In the genomic region with DNA sequence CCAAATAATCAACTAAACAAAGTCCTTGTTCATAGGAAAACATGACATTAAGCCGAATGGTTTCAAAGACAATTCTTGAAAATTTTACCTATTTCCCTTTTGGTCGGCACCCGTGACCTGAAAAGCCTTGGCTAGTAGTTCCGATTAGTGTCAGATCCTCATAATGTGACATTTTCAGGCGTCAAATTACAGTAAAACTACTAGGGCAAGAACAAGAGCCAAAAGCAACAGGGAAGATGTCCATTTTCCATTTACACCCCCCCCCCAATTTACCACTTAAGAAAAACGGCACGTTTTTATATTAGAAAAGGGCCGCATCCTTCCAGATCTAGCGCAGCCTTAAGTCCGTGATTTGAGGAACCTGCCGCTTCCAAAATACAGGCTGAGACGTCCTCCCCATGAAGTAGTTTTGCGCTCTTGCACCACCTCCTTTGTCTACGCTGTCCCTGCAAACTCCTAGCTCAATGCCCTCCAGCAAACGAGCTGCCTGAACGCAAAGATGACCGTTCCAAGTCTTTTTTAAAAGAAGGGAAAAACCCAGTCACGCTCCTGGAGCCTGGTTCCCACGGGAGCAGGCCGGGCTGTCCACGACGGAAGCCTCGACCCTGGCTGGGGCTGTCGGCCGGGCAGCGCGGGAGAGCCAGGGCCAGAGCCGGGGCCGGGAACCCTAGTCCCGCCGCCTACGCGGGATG, we compare ENCODE assay signal across 8 cellular contexts. TPM values are rescaled to one million over a fixed set of nuclear protein-coding genes. Genes with fewer than 3 reads are reported as not detected.
DNase-seq lines count a peak whose midpoint lies in the region; ATAC-seq and TF ChIP-seq lines count a peak whose summit lies in the region.

No MANE protein-coding gene starts in this region.

- DNase-seq in GM03348 (ENCODE audit: low spot score) = peak; percentile 67
- peak; percentile 51 for DNase-seq in T1000 (lab: John Stamatoyannopoulos, UW)
- DNase-seq in effector memory CD8-positive, alpha-beta T cell = peak in 1 of 3 experiments; percentile 5
- DNase-seq in lower lobe of right lung = no peak
- DNase-seq in cortex of kidney (lab: John Stamatoyannopoulos, UW) = no peak
- no peak for DNase-seq in stimulated activated CD4-positive, alpha-beta T cell treated with anti-CD3 and anti-CD28 coated beads, Interleukin-1b, Interleukin-23, amount 100 ng/mL, for 48 hours

- H3K4me1 ChIP-seq in HUES6 (ENCODE audit: control insufficient read depth, insufficient read depth, low read length) (peaks cover 31% of the 10 kb centered on the region), lower lobe of right lung (peaks cover 21% of the 10 kb centered on the region), subcutaneous abdominal adipose tissue (ENCODE audit: control insufficient read depth in 5 of 5, insufficient read depth in 5 of 5, low read length in 5 of 5) (peaks cover 4 to 37% (median 33%) of the 10 kb centered on the region in 5 donors)

- intact Hi-C loops in lower lobe of right lung (cut with DNase I) = no loop called here

- no peaks in the 10 kb centered on the region for H3K9me3 Mint-ChIP-seq in effector memory CD8-positive, alpha-beta T cell

- H3K36me3 ChIP-seq in HUES6 (ENCODE audit: control insufficient read depth, insufficient read depth, low read length) (no peaks in the 10 kb centered on the region), lower lobe of right lung (no peaks in the 10 kb centered on the region), subcutaneous abdominal adipose tissue (ENCODE audit: control insufficient read depth in 5 of 5, insufficient read depth in 5 of 5, low read length in 5 of 5) (no peaks in the 10 kb centered on the region)

- H3K27me3 Mint-ChIP-seq in effector memory CD8-positive, alpha-beta T cell = no peaks in the 10 kb centered on the region

- H3K4me3 Mint-ChIP-seq in effector memory CD8-positive, alpha-beta T cell = peak overlapping the region; percentile 83 to 86

- H3K27ac ChIP-seq in HUES6 (ENCODE audit: low read depth, low read length) (peak overlapping the region; percentile 70; the same call in 1 of the 2 replicates), lower lobe of right lung (peak overlapping the region; percentile 92), subcutaneous abdominal adipose tissue (ENCODE audit: low read depth, low read length) (peak overlapping the region; percentile 84)

- H3K9ac ChIP-seq in HUES6 (ENCODE audit: low read length) (peak overlapping the region; percentile 87), subcutaneous abdominal adipose tissue (ENCODE audit: low read length in 5 of 5) (peak overlapping the region; percentile 23 to 93 (median 80))

- H3K27me3 ChIP-seq in HUES6 (ENCODE audit: control insufficient read depth, insufficient read depth, low read length) (peaks cover 23% of the 10 kb centered on the region), lower lobe of right lung (ENCODE audit: low read depth) (no peaks in the 10 kb centered on the region), subcutaneous abdominal adipose tissue (ENCODE audit: control insufficient read depth in 5 of 5, insufficient read depth in 4 of 5, low read length in 5 of 5) (no peaks in the 10 kb centered on the region)

- peaks cover 16% of the 10 kb centered on the region for H3K36me3 Mint-ChIP-seq in effector memory CD8-positive, alpha-beta T cell (ENCODE audit: insufficient read depth)

- peak overlapping the region; percentile 97 for H3K4me3 ChIP-seq in HUES6 (ENCODE audit: low read depth, low read length)
- peak overlapping the region; percentile 94 for H3K4me3 ChIP-seq in lower lobe of right lung
- peak overlapping the region; percentile 73 to 90 (median 82) for H3K4me3 ChIP-seq in subcutaneous abdominal adipose tissue (ENCODE audit: low read depth in 1 of 5, low read length in 5 of 5)

- H3K4me1 Mint-ChIP-seq in effector memory CD8-positive, alpha-beta T cell (ENCODE audit: low read depth in 2 of 2) = peaks cover 23 to 26% of the 10 kb centered on the region in 2 donors

- H3K27ac Mint-ChIP-seq in effector memory CD8-positive, alpha-beta T cell = peak overlapping the region; percentile 81 to 83

- H3K9me3 ChIP-seq in HUES6 (ENCODE audit: control insufficient read depth, insufficient read depth, low read depth, low read length) = peaks cover 11% of the 10 kb centered on the region
- no peaks in the 10 kb centered on the region for H3K9me3 ChIP-seq in lower lobe of right lung
- no peaks in the 10 kb centered on the region for H3K9me3 ChIP-seq in subcutaneous abdominal adipose tissue (ENCODE audit: control insufficient read depth in 5 of 5, low read length in 5 of 5)

- no peak for TF ChIP-seq CTCF in lower lobe of right lung (IDR thresholded peaks at IDR 0.05)

- peak; percentile 6 for ATAC-seq in effector memory CD8-positive, alpha-beta T cell (replicated peaks)
- peak; percentile 41 to 57 for ATAC-seq in lower lobe of right lung

RNA-seq across cellular contexts. Expression of gene RNF130, which starts 0.7 kb away (rescaled TPM):
- total RNA-seq in lower lobe of right lung = 139 TPM

Comparison
In these comparisons a context has a peak if more than half of its experiments do, and no peak if none do; other contexts are left out.
1. DNase-seq: peak in GM03348 (single experiment) and T1000 (single experiment); none in lower lobe of right lung (single experiment), cortex of kidney (single experiment) and stimulated activated CD4-positive, alpha-beta T cell treated with anti-CD3 and anti-CD28 coated beads, Interleukin-1b, Interleukin-23, amount 100 ng/mL, for 48 hours (single experiment).
2. Peak in every context shown above with its lines, with median percentiles within 50 percentile points of each other: H3K27ac ChIP-seq and H3K4me3 ChIP-seq.